ENCODE assay signal across 8 cellular contexts in genomic region chr11:118194835-118195627, GRCh38. TPM values are rescaled to one million over a fixed set of nuclear protein-coding genes. Genes with fewer than 3 reads are reported as not detected.
DNase-seq lines count a peak whose midpoint lies in the region; ATAC-seq and TF ChIP-seq lines count a peak whose summit lies in the region.

No MANE protein-coding gene starts in this region.

- no peak for ATAC-seq in activated naive CD8-positive, alpha-beta T cell treated with anti-CD3 and anti-CD28 coated beads, Interleukin-2, amount 50 U/mL, for 24 hours
- ATAC-seq in HG02798 (IDR thresholded peaks at IDR 0.05; ENCODE audit: poor library complexity, unreplicated experiment) = no peak

- H3K27ac ChIP-seq in right atrium auricular region (peak overlapping the region; percentile 76 to 78), skeletal muscle tissue (ENCODE audit: low read depth, low read length) (peak overlapping the region; percentile 67), osteoblast (ENCODE audit: low read depth, low read length) (no peak overlapping the region)

- H3K36me3 ChIP-seq in right atrium auricular region = no peaks in the 10 kb centered on the region
- H3K36me3 ChIP-seq in skeletal muscle tissue (ENCODE audit: control insufficient read depth in 3 of 3, insufficient read depth in 3 of 3, low read length in 3 of 3) = no peaks in the 10 kb centered on the region
- H3K36me3 ChIP-seq in HAP-1 (replicated peaks) = no peaks in the 10 kb centered on the region
- no peaks in the 10 kb centered on the region for H3K36me3 ChIP-seq in osteoblast (ENCODE audit: insufficient read depth, low read length)

- H3K79me2 ChIP-seq in osteoblast (ENCODE audit: insufficient read depth, low read length) = no peaks in the 10 kb centered on the region

- peak overlapping the region; percentile 42 to 67 (median 43) for H3K9ac ChIP-seq in skeletal muscle tissue (ENCODE audit: low read depth in 1 of 3, low read length in 3 of 3)

- H3K4me1 Mint-ChIP-seq in activated naive CD8-positive, alpha-beta T cell treated with anti-CD3 and anti-CD28 coated beads, Interleukin-2, amount 50 U/mL, for 24 hours = peaks cover 50% of the 10 kb centered on the region

- TF ChIP-seq CTCF in right atrium auricular region (IDR thresholded peaks at IDR 0.05) = no peak
- no peak for TF ChIP-seq CTCF in osteoblast (IDR thresholded peaks at IDR 0.05; ENCODE audit: extremely low read depth, low read depth, low read length)

- H3K4me2 ChIP-seq in osteoblast (ENCODE audit: insufficient read depth, low read length) = no peak overlapping the region

- peak; percentile 28 for DNase-seq in HS-5 (ENCODE audit: low read depth)
- DNase-seq in activated naive CD8-positive, alpha-beta T cell treated with anti-CD3 and anti-CD28 coated beads, Interleukin-2, amount 50 U/mL, for 24 hours = no peak
- DNase-seq in right atrium auricular region (ENCODE audit: low spot score) = peak; percentile 95
- no peak for DNase-seq in HAP-1 (ENCODE audit: low spot score in 2 of 2)
- DNase-seq in osteoblast (ENCODE audit: insufficient read length, low spot score, missing footprints) = no peak
- no peak for DNase-seq in stimulated activated CD4-positive, alpha-beta T cell treated with anti-CD3 and anti-CD28 coated beads, Interleukin-4, amount 100 ng/mL, for 24 hours

- H3K9me3 Mint-ChIP-seq in activated naive CD8-positive, alpha-beta T cell treated with anti-CD3 and anti-CD28 coated beads, Interleukin-2, amount 50 U/mL, for 24 hours = peaks cover 9% of the 10 kb centered on the region

- H3K4me1 ChIP-seq in right atrium auricular region (peaks cover 0 to 24% of the 10 kb centered on the region in 2 donors), skeletal muscle tissue (ENCODE audit: control insufficient read depth in 3 of 3, insufficient read depth in 3 of 3, low read length in 3 of 3) (peaks cover 17 to 21% (median 20%) of the 10 kb centered on the region in 3 donors), HAP-1 (no peaks in the 10 kb centered on the region), osteoblast (ENCODE audit: insufficient read depth, low read length) (no peaks in the 10 kb centered on the region)

- H3K27me3 ChIP-seq in right atrium auricular region = no peaks in the 10 kb centered on the region
- H3K27me3 ChIP-seq in skeletal muscle tissue (ENCODE audit: control insufficient read depth in 3 of 3, insufficient read depth in 3 of 3, low read length in 3 of 3) = no peaks in the 10 kb centered on the region
- no peaks in the 10 kb centered on the region; the same call in 1 of the 2 replicates for H3K27me3 ChIP-seq in HAP-1 (ENCODE audit: low read depth)
- H3K27me3 ChIP-seq in osteoblast (ENCODE audit: insufficient read depth, low read length) = peaks cover 14% of the 10 kb centered on the region

- in situ Hi-C loops in HAP-1 (cut with MboI; ENCODE audit: low sequenced_read_pairs) = loop anchor here (10.0 to 25.0 kb wide), 2 partner anchors 160 to 292 kb away; partner anchors contain the start of gene UBE4A

- peaks cover 81% of the 10 kb centered on the region for H3K36me3 Mint-ChIP-seq in activated naive CD8-positive, alpha-beta T cell treated with anti-CD3 and anti-CD28 coated beads, Interleukin-2, amount 50 U/mL, for 24 hours (ENCODE audit: low read depth)

- H3K27ac Mint-ChIP-seq in activated naive CD8-positive, alpha-beta T cell treated with anti-CD3 and anti-CD28 coated beads, Interleukin-2, amount 50 U/mL, for 24 hours = peak overlapping the region; percentile 27

- H3K9me3 ChIP-seq in right atrium auricular region (no peaks in the 10 kb centered on the region), skeletal muscle tissue (ENCODE audit: control insufficient read depth in 3 of 3, low read length in 3 of 3) (no peaks in the 10 kb centered on the region), HAP-1 (no peaks in the 10 kb centered on the region), osteoblast (ENCODE audit: low read depth, low read length) (no peaks in the 10 kb centered on the region)

- no peak overlapping the region for H3K4me3 ChIP-seq in right atrium auricular region
- peak overlapping the region in 1 of 3 donors; percentile 22 for H3K4me3 ChIP-seq in skeletal muscle tissue (ENCODE audit: low read length in 3 of 3)
- no peak overlapping the region for H3K4me3 ChIP-seq in HAP-1
- no peak overlapping the region for H3K4me3 ChIP-seq in osteoblast (ENCODE audit: insufficient read depth, low read length)

- H4K20me1 ChIP-seq in osteoblast (ENCODE audit: insufficient read depth, low read length) = no peaks in the 10 kb centered on the region

- no peaks in the 10 kb centered on the region for H3K27me3 Mint-ChIP-seq in activated naive CD8-positive, alpha-beta T cell treated with anti-CD3 and anti-CD28 coated beads, Interleukin-2, amount 50 U/mL, for 24 hours

- H2AFZ ChIP-seq in osteoblast (ENCODE audit: low read length) = no peak overlapping the region

- H3K4me3 Mint-ChIP-seq in activated naive CD8-positive, alpha-beta T cell treated with anti-CD3 and anti-CD28 coated beads, Interleukin-2, amount 50 U/mL, for 24 hours = no peak overlapping the region

RNA-seq across cellular contexts. Expression of gene SCN2B, which starts 18.6 kb away (rescaled TPM):
- 1 to 10 TPM; 3.4 to 8.2 TPM for total RNA-seq in right atrium auricular region
- total RNA-seq in skeletal muscle tissue = 2.1 TPM
- total RNA-seq in osteoblast = not detected in 2 replicates

RNA-seq across cellular contexts. Expression of gene JAML, which starts 29.8 kb away (rescaled TPM):
- total RNA-seq in right atrium auricular region (1 to 10 TPM in 1 of 2 donors, under 1 TPM in 1; 0.48 to 2.2 TPM), skeletal muscle tissue (6.8 TPM), osteoblast (not detected in 2 replicates)

RNA-seq across cellular contexts. Expression of gene SCN4B, which starts 42.4 kb away (rescaled TPM):
- total RNA-seq in right atrium auricular region (10 to 100 TPM in 1 of 2 donors, 1 to 10 TPM in 1; 2.5 to 11.8 TPM), skeletal muscle tissue (2.1 TPM), osteoblast (under 0.01 and 0.36 TPM in 2 replicates)

RNA-seq across cellular contexts. Expression of gene MPZL3, which starts 57.1 kb away (rescaled TPM):
- 1 to 10 TPM; 1.0 to 2.0 TPM for total RNA-seq in right atrium auricular region
- 1.0 TPM for total RNA-seq in skeletal muscle tissue
- total RNA-seq in osteoblast = 1.5 and 1.8 TPM in 2 replicates

Comparison
In these comparisons a context has a peak if more than half of its experiments do, and no peak if none do; other contexts are left out.
1. DNase-seq: peak in HS-5 (single experiment) and right atrium auricular region (single experiment); none in activated naive CD8-positive, alpha-beta T cell treated with anti-CD3 and anti-CD28 coated beads, Interleukin-2, amount 50 U/mL, for 24 hours (single experiment), HAP-1 (0 of 2), osteoblast (single experiment) and stimulated activated CD4-positive, alpha-beta T cell treated with anti-CD3 and anti-CD28 coated beads, Interleukin-4, amount 100 ng/mL, for 24 hours (single experiment).